In the genomic region with DNA sequence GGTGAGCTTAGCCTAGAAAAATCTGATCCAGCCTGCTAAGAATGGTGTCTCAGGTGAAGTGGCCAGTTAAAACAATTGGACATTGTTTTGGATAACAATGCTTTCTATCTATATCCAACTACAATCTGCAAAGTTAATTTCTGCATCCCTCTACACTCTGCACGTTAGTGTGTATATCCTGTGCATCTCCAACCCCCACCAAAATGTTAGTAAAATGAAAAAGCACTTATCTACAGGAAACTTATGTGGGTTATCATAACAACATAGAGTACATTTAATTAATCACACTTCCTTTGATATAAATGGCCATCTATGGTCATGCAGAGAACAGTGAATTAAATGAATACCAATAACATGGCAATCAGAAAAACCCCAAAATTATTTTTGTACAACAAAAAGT, we compare ENCODE assay signal across 19 cellular contexts.
DNase-seq lines count a peak whose midpoint lies in the region; ATAC-seq, FAIRE-seq and TF ChIP-seq lines count a peak whose summit lies in the region.
"Had no signal": no experiment of that assay in that cellular context is flagged by ENCODE, and none has a peak within 500 bp of the region (broad histone marks: within the 10 kb centered on the region; RNA-seq: fewer than 3 reads in every experiment).

No MANE protein-coding gene starts in this region.

- DNase-seq in A549 (ENCODE audit: low read depth in 1 of 2, low spot score in 1 of 2) (no peak), mammary epithelial cell (peak; percentile 65), left kidney (ENCODE audit: low read depth, low spot score) (peak; percentile 5), GM19240 (ENCODE audit: insufficient read length, low spot score) (no peak), H9 (no peak), midbrain (lab: John Stamatoyannopoulos, UW) (no peak)
- DNase-seq: AML-193, GM23248, HCEC 1CT, Kasumi-1, NCI-H1092 treated with DMSO at 0.1 percent for 48 hours, NCI-H146, NCI-H510A, NCI-H82, PC-3, RPMI8226 had no signal

- H3K4me3 ChIP-seq in A549, result no peak overlapping the region
- no peak overlapping the region for H3K4me3 ChIP-seq in DOHH2 (ENCODE audit: low read length)
- peak overlapping the region in 1 of 3 experiments; percentile 31 for H3K4me3 ChIP-seq in mammary epithelial cell (replicated peaks in 1 of 3; ENCODE audit: insufficient read depth in 1 of 3, low read depth in 2 of 3, low read length in 3 of 3)
- H3K4me3 ChIP-seq: GM23248 had no signal

- no peak overlapping the region for H2BK120ac ChIP-seq in H9 (ENCODE audit: low read depth, low read length, poor library complexity, severe bottlenecking)

- H3K79me2 ChIP-seq in DOHH2 (ENCODE audit: control insufficient read depth, low read length) (no peaks in the 10 kb centered on the region), mammary epithelial cell (ENCODE audit: insufficient read depth, low read length) (peaks cover 50% of the 10 kb centered on the region), H9 (ENCODE audit: insufficient read depth, low read length) (no peaks in the 10 kb centered on the region)

- no peaks in the 10 kb centered on the region for H3K36me3 ChIP-seq in DOHH2 (ENCODE audit: control insufficient read depth, low read length)
- peaks cover 1% of the 10 kb centered on the region for H3K36me3 ChIP-seq in mammary epithelial cell (ENCODE audit: insufficient read depth, low read length)

- no peak overlapping the region for H3K14ac ChIP-seq in H9 (ENCODE audit: insufficient read depth, low read length)

- H3K4me3 Mint-ChIP-seq in H9, result no peak overlapping the region

- H3K27ac Mint-ChIP-seq in H9, result no peak overlapping the region

- POLR2A ChIA-PET in A549 (lab: Yijun Ruan, JAX), result no interaction called here

- H3T11ph ChIP-seq in H9 (ENCODE audit: low read length), result no peak overlapping the region

- no peak overlapping the region for H3K4me2 ChIP-seq in A549
- 0 out of 2 replicates have a peak overlapping the region, but pooled peaks have one; percentile 9 for H3K4me2 ChIP-seq in DOHH2 (ENCODE audit: low read length)
- H3K4me2 ChIP-seq in mammary epithelial cell (ENCODE audit: insufficient read depth, low read depth, low read length), result peak overlapping the region; percentile 78
- no peak overlapping the region for H3K4me2 ChIP-seq in H9 (ENCODE audit: insufficient read depth, insufficient read length, low read length)

- ATAC-seq in A549, result no peak
- ATAC-seq: PC-3 had no signal

- H2BK15ac ChIP-seq in H9 (ENCODE audit: low read depth, low read length), result no peak overlapping the region

- no peak overlapping the region for H2AFZ ChIP-seq in mammary epithelial cell (ENCODE audit: low read depth, low read length)
- no peak overlapping the region for H2AFZ ChIP-seq in H9 (ENCODE audit: low read length)
- H2AFZ ChIP-seq: GM23248 had no signal

- no peaks in the 10 kb centered on the region for H3K9me2 ChIP-seq in DOHH2 (replicated peaks; ENCODE audit: control insufficient read depth, low read length)

- H4K20me1 ChIP-seq in DOHH2 (ENCODE audit: control insufficient read depth, insufficient read depth, low read depth, low read length), result no peaks in the 10 kb centered on the region
- no peaks in the 10 kb centered on the region for H4K20me1 ChIP-seq in mammary epithelial cell (ENCODE audit: insufficient read depth, low read length)
- no peaks in the 10 kb centered on the region for H4K20me1 ChIP-seq in H9 (ENCODE audit: control insufficient read depth, insufficient read depth, insufficient read length)

- no peak for TF ChIP-seq POLR2A in A549 (IDR thresholded peaks at IDR 0.05; ENCODE audit: low read length)

- H3K27ac ChIP-seq in A549 (no peak overlapping the region), DOHH2 (ENCODE audit: low read depth, low read length) (no peak overlapping the region), mammary epithelial cell (ENCODE audit: insufficient read depth, low read depth, low read length) (peak overlapping the region; percentile 33), H9 (ENCODE audit: insufficient read length, low read depth, low read length) (no peak overlapping the region)
- H3K27ac ChIP-seq: C4-2B, GM23248 had no signal

- no peak overlapping the region for H3K4ac ChIP-seq in H9 (ENCODE audit: low read depth, low read length)

- intact Hi-C loops in mammary epithelial cell (cut with micrococcal nuclease), result no loop called here

- H2AK5ac ChIP-seq in H9 (ENCODE audit: insufficient read length, low read length), result no peak overlapping the region

- H4K5ac ChIP-seq in H9 (ENCODE audit: insufficient read length, low read depth, low read length), result no peak overlapping the region

- H3K27me3 ChIP-seq in DOHH2 (ENCODE audit: control insufficient read depth, low read length) (no peaks in the 10 kb centered on the region), mammary epithelial cell (ENCODE audit: insufficient read depth, low read length) (no peaks in the 10 kb centered on the region), H9 (ENCODE audit: insufficient read depth, low read length) (no peaks in the 10 kb centered on the region)

- no TSS peak for BruUV-seq in mammary epithelial cell (replicated peaks; lab: Mats Ljungman, UMichigan)

- H3K9me3 Mint-ChIP-seq in H9, result no peaks in the 10 kb centered on the region

- H2BK12ac ChIP-seq in H9 (ENCODE audit: insufficient read length, low read depth, low read length), result no peak overlapping the region

- WGBS in A549 (ENCODE audit: missing lambda C conversion rate), result 83% methylated on average over 1 of the region's 1 CpG
- 0% methylated on average over 1 of the region's 1 CpG for WGBS in mammary epithelial cell (ENCODE audit: low coverage, missing lambda C conversion rate)
- WGBS in H9 (ENCODE audit: extremely low coverage, insufficient read length, low lambda C conversion rate), result no CpG with 5 or more reads among the region's 1 CpG

- no peak overlapping the region for H3K18ac ChIP-seq in H9 (ENCODE audit: insufficient read length, low read depth, low read length)

- CTCF ChIA-PET in A549 (lab: Yijun Ruan, JAX), result no interaction called here
- CTCF ChIA-PET in mammary epithelial cell (lab: Charles Lee; ENCODE audit: low non-redundant PET), result no interaction called here

- no peaks in the 10 kb centered on the region for H3F3A ChIP-seq in DOHH2 (ENCODE audit: control insufficient read depth, insufficient read depth)

- no peaks in the 10 kb centered on the region for H3K27me3 Mint-ChIP-seq in H9 (ENCODE audit: low read depth)

- no peak overlapping the region for H3K9ac ChIP-seq in mammary epithelial cell (ENCODE audit: insufficient read depth, low read length)
- no peak overlapping the region for H3K9ac ChIP-seq in H9 (ENCODE audit: extremely low read depth, insufficient read length, low read length)
- H3K9ac ChIP-seq: GM23248 had no signal

- H4K91ac ChIP-seq in H9 (ENCODE audit: insufficient read length, low read depth, low read length), result no peak overlapping the region

- in situ Hi-C loops in mammary epithelial cell (cut with MboI; ENCODE audit: low sequenced_read_pairs in 2 of 2), result no loop called here

- H3K4me1 ChIP-seq in A549 (peaks cover 23% of the 10 kb centered on the region), DOHH2 (ENCODE audit: control insufficient read depth, low read length) (peaks cover 27% of the 10 kb centered on the region), mammary epithelial cell (ENCODE audit: insufficient read depth, low read length) (peaks cover 37% of the 10 kb centered on the region), H9 (ENCODE audit: insufficient read depth, low read length) (no peaks in the 10 kb centered on the region; the same call in 1 of the 2 replicates)

- H3K23ac ChIP-seq in H9 (ENCODE audit: insufficient read length, low read depth, low read length), result no peak overlapping the region

- no peak for TF ChIP-seq CTCF in A549 (IDR thresholded peaks at IDR 0.05)
- TF ChIP-seq CTCF in DOHH2 (IDR thresholded peaks at IDR 0.05; ENCODE audit: low read depth, low read length, poor library complexity, severe bottlenecking), result no peak
- TF ChIP-seq CTCF in mammary epithelial cell (conservative IDR thresholded peaks at IDR 0.05 in 1 of 2, IDR thresholded peaks at IDR 0.05 in 1 of 2; ENCODE audit: extremely low read depth in 1 of 2, insufficient read depth in 1 of 2, low read depth in 1 of 2, low read length in 2 of 2), result no peak
- no peak for TF ChIP-seq CTCF in H9 (conservative IDR thresholded peaks at IDR 0.05)

- no peak overlapping the region for H3K56ac ChIP-seq in H9 (ENCODE audit: insufficient read length, low read depth, low read length)

- no peaks in the 10 kb centered on the region for H3K23me2 ChIP-seq in H9 (ENCODE audit: insufficient read length, low read depth, low read length, poor library complexity, severe bottlenecking)

- no peak overlapping the region for H2BK5ac ChIP-seq in H9 (ENCODE audit: insufficient read length, low read length)

- H3K4me1 Mint-ChIP-seq in H9, result peaks cover 36 to 46% of the 10 kb centered on the region in 2 experiments

- dilution Hi-C loops in mammary epithelial cell (cut with HindIII; ENCODE audit: low sequenced_read_pairs), result no loop called here

- no peak for TF ChIP-seq EP300 in A549 (IDR thresholded peaks at IDR 0.05)

- no peaks in the 10 kb centered on the region for H3K79me1 ChIP-seq in H9 (ENCODE audit: insufficient read depth, low read depth, low read length, poor library complexity, severe bottlenecking)

- TF ChIP-seq RAD21 in A549 (conservative IDR thresholded peaks at IDR 0.05 in 1 of 2, IDR thresholded peaks at IDR 0.05 in 1 of 2), result no peak

- peaks cover 0 to 4% (median 2%) of the 10 kb centered on the region in 3 experiments; a peak in 1 of 7 replicates for H3K36me3 Mint-ChIP-seq in H9 (ENCODE audit: insufficient read depth in 1 of 3, low read depth in 3 of 3)

- H4K8ac ChIP-seq in H9 (replicated peaks; ENCODE audit: insufficient read length, low read depth, low read length), result no peak overlapping the region

- H3K9me3 ChIP-seq in A549, result no peaks in the 10 kb centered on the region
- no peaks in the 10 kb centered on the region for H3K9me3 ChIP-seq in DOHH2 (ENCODE audit: control insufficient read depth, insufficient read depth, low read length)
- no peaks in the 10 kb centered on the region for H3K9me3 ChIP-seq in mammary epithelial cell (replicated peaks; ENCODE audit: insufficient read depth, low read length)
- no peaks in the 10 kb centered on the region for H3K9me3 ChIP-seq in H9 (ENCODE audit: control insufficient read depth, low read depth, low read length)

- no peak overlapping the region for H2BK20ac ChIP-seq in H9 (ENCODE audit: low read depth, low read length, poor library complexity, severe bottlenecking)

- FAIRE-seq in A549 (lab: Jason Lieb, UNC), result peak; percentile 46
- FAIRE-seq: HTR-8/SVneo had no signal

TF ChIP-seq in A549, 52 proteins besides CTCF, POLR2A, EP300 and RAD21 (continues in another document):
- no peak for TF ChIP-seq NR3C1 (IDR thresholded peaks at IDR 0.05)
- TF ChIP-seq, protein P1, sequence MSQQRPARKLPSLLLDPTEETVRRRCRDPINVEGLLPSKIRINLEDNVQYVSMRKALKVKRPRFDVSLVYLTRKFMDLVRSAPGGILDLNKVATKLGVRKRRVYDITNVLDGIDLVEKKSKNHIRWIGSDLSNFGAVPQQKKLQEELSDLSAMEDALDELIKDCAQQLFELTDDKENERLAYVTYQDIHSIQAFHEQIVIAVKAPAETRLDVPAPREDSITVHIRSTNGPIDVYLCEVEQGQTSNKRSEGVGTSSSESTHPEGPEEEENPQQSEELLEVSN (IDR thresholded peaks at IDR 0.05; ENCODE audit: borderline replicate concordance, low read depth), result no peak

Comparison
In these comparisons a context has a peak if more than half of its experiments do, and no peak if none do; other contexts are left out.
1. DNase-seq: peak in mammary epithelial cell (single experiment) and left kidney (single experiment); none in A549 (0 of 2), GM19240 (single experiment), H9 (single experiment) and midbrain (single experiment).
2. H3K4me2 ChIP-seq: peak in DOHH2 (single experiment) and mammary epithelial cell (single experiment); none in A549 (single experiment) and H9 (single experiment).